ENCODE assay signal across 9 cellular contexts in genomic region chr9:90656876-90657275, GRCh38. TPM values are rescaled to one million over a fixed set of nuclear protein-coding genes. Genes with fewer than 3 reads are reported as not detected.
"Had no signal": no experiment of that assay in that cellular context is flagged by ENCODE, and none has a peak within 500 bp of the region (broad histone marks: within the 10 kb centered on the region; RNA-seq: fewer than 3 reads in every experiment).

No MANE protein-coding gene starts in this region.

RNA-seq across cellular contexts. Expression of gene DIRAS2, which starts 14.3 kb away (rescaled TPM):
- total RNA-seq: left cardiac atrium; left ventricle myocardium superior; lower lobe of right lung; mammary epithelial cell; mesenteric fat pad; mononuclear cell; naive thymus-derived CD4-positive, alpha-beta T cell had no signal
- polyA plus RNA-seq: immature natural killer cell; keratinocyte; mammary epithelial cell; naive thymus-derived CD4-positive, alpha-beta T cell had no signal
